ENCODE assay signal across 8 cellular contexts in the genomic region with DNA sequence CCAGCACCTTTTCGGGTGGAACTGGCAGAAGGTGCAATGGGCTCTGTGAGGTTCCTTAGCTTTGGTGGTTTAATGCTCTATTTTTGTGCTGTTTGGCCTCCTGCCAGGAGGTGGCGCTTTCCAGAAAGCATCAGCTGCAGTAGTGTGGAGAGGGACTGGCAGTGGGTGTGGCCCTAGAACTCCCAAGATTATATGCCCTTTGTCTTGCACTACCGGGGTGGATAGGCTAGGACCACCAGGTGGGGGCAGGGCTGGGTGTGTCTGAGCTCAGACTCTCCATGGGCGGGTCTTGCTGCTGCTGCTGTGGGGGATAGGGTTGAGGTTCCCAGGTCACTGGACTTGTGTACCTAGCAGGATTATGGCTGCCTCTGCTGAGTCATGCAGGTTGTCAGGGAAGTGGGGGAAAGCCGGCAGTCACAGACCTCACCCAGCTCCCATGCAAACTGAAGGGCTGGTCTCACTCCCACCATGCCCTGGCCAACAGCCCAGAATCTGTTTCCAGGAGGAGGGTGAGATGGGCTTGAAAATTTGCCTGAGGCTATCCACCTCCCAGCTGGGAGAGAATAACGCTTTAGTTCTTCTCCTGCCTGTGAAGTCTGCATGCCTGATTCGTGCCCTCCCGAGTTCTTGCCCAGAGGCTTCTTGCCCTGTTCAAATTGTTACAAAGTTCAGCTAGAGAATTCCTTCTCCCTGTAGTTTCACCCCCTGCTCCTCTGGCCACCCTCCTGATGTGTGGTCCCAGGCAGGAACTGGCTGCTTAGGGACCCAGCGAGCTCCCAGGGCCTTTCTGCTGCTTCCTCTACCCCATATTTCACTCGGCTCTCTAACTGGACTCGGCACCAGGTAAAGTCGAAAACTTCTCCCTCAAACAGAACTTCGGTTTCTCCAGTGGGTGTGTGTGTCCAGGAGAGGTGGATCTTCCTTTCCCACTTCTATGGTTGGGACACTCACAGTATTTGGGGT.
DNase-seq lines count a peak whose midpoint lies in the region; ATAC-seq and TF ChIP-seq lines count a peak whose summit lies in the region.

No MANE protein-coding gene starts in this region.

- peak overlapping the region; percentile 19 for H3K4me3 Mint-ChIP-seq in T-helper 17 cell

- H3K4me1 Mint-ChIP-seq in T-helper 17 cell = peaks cover 28% of the 10 kb centered on the region

- H3K27ac ChIP-seq in right atrium auricular region = no peak overlapping the region
- H3K27ac ChIP-seq in lower lobe of right lung = no peak overlapping the region

- peak overlapping the region; percentile 68 for H3K27ac Mint-ChIP-seq in T-helper 17 cell

- H3K27me3 ChIP-seq in right atrium auricular region = no peaks in the 10 kb centered on the region
- no peaks in the 10 kb centered on the region for H3K27me3 ChIP-seq in lower lobe of right lung (ENCODE audit: low read depth)

- TF ChIP-seq CTCF in right atrium auricular region (IDR thresholded peaks at IDR 0.05) = no peak
- TF ChIP-seq CTCF in lower lobe of right lung (IDR thresholded peaks at IDR 0.05) = peak; percentile 27

- H3K9me3 ChIP-seq in right atrium auricular region (no peaks in the 10 kb centered on the region), T-helper 17 cell (ENCODE audit: control insufficient read depth, low read length, poor library complexity, severe bottlenecking) (no peaks in the 10 kb centered on the region), lower lobe of right lung (no peaks in the 10 kb centered on the region)

- H3K27me3 Mint-ChIP-seq in T-helper 17 cell = no peaks in the 10 kb centered on the region

- no peaks in the 10 kb centered on the region for H3K36me3 ChIP-seq in right atrium auricular region
- no peaks in the 10 kb centered on the region for H3K36me3 ChIP-seq in lower lobe of right lung

- DNase-seq in cardiac septum (ENCODE audit: low spot score) (peak; percentile 77), right atrium auricular region (ENCODE audit: low spot score) (no peak), T-helper 17 cell (peak in 2 of 3 donors; percentile 18 to 21), anterior cingulate cortex (lab: John Stamatoyannopoulos, UW) (peak in 38 of 58 donors; percentile 3 to 55 (median 20)), lower lobe of right lung (peak; percentile 57)
- peak; percentile 74 for DNase-seq in stimulated activated CD8-positive, alpha-beta memory T cell treated with anti-CD3 and anti-CD28 coated beads, Interleukin-4, amount 100 ng/mL, for 48 hours

- ATAC-seq in T-helper 17 cell (no peak), lower lobe of right lung (peak in 1 of 2 donors; percentile 33), HG03045 (IDR thresholded peaks at IDR 0.05; ENCODE audit: unreplicated experiment) (no peak), GM18519 (IDR thresholded peaks at IDR 0.05; ENCODE audit: low FRiP score, unreplicated experiment) (no peak)

- intact Hi-C loops in cardiac septum (cut with DNase I) (loop anchor here (10.0 kb wide), 1 partner anchor 136 kb away; no protein-coding TSS in a partner anchor), lower lobe of right lung (cut with DNase I) (no loop called here)

- no peak overlapping the region for H3K4me3 ChIP-seq in right atrium auricular region
- no peak overlapping the region for H3K4me3 ChIP-seq in lower lobe of right lung

- peaks cover 3% of the 10 kb centered on the region for H3K36me3 Mint-ChIP-seq in T-helper 17 cell (ENCODE audit: low read depth)

- H3K4me1 ChIP-seq in right atrium auricular region = peaks cover 0 to 13% of the 10 kb centered on the region in 2 donors
- peaks cover 6% of the 10 kb centered on the region for H3K4me1 ChIP-seq in lower lobe of right lung
